8 cellular contexts compared by ENCODE assay signal in genomic region chr17:60036796-60037677, GRCh38. TPM values are rescaled to one million over a fixed set of nuclear protein-coding genes. Genes with fewer than 3 reads are reported as not detected.
A peak's percentile ranks its signal among the peaks of the same experiment; 100 is the strongest.
DNase-seq lines count a peak whose midpoint lies in the region; ATAC-seq and TF ChIP-seq lines count a peak whose summit lies in the region.

No MANE protein-coding gene starts in this region.

- no peaks in the 10 kb centered on the region for H3K36me3 ChIP-seq in PC-3 (ENCODE audit: low read depth, low read length)
- H3K36me3 ChIP-seq in neural cell (ENCODE audit: insufficient read depth, low read length), result no peaks in the 10 kb centered on the region

- no peaks in the 10 kb centered on the region for H4K20me1 ChIP-seq in PC-3 (ENCODE audit: low read length)
- no peaks in the 10 kb centered on the region for H4K20me1 ChIP-seq in neural cell (ENCODE audit: insufficient read depth)

- H3K4me3 ChIP-seq in PC-3 (ENCODE audit: low read length) (0 out of 2 replicates have a peak overlapping the region, but pooled peaks have one; percentile 1), fibroblast of mammary gland (ENCODE audit: control insufficient read depth, low read depth, low read length) (no peak overlapping the region), neural cell (ENCODE audit: low read length) (no peak overlapping the region)

- H3K79me2 ChIP-seq in PC-3 (ENCODE audit: low read length) (no peaks in the 10 kb centered on the region), neural cell (replicated peaks; ENCODE audit: insufficient read depth, low read length) (no peaks in the 10 kb centered on the region)

- TF ChIP-seq CTCF in PC-3 (conservative IDR thresholded peaks at IDR 0.05; ENCODE audit: low read depth, low read length), result peak; percentile 99
- TF ChIP-seq CTCF in fibroblast of mammary gland (conservative IDR thresholded peaks at IDR 0.05; ENCODE audit: control insufficient read depth, insufficient read depth, low read depth, low read length), result peak; percentile 97
- peak; percentile 57 for TF ChIP-seq CTCF in neural cell (IDR thresholded peaks at IDR 0.05; ENCODE audit: poor library complexity, severe bottlenecking)

- H3K9me2 ChIP-seq in PC-3 (replicated peaks; ENCODE audit: low read length) (no peaks in the 10 kb centered on the region), neural cell (ENCODE audit: insufficient read depth, low read length) (no peaks in the 10 kb centered on the region)

- H3F3A ChIP-seq in PC-3 (ENCODE audit: low read length, unreplicated experiment) (no peaks in the 10 kb centered on the region), neural cell (ENCODE audit: insufficient read depth, low read length, poor library complexity, severe bottlenecking) (no peaks in the 10 kb centered on the region)

- CTCF ChIA-PET in PC-3 (lab: Charles Lee), result interaction anchor here (1.0 to 1.9 kb wide), 2 partner anchors 72 to 123 kb away, joined by 6 to 12 read pairs; partner anchors contain the start of gene RNFT1

- H3K27ac ChIP-seq in PC-3 (ENCODE audit: low read length) (no peak overlapping the region), neural cell (ENCODE audit: low read length) (no peak overlapping the region)

- peaks cover 3% of the 10 kb centered on the region for H3K4me1 Mint-ChIP-seq in activated T-cell treated with anti-CD3 and anti-CD28 coated beads, Interleukin-2, amount 50 U/mL, for 4 hours (ENCODE audit: low read depth)

- peak overlapping the region; percentile 62 for H2AFZ ChIP-seq in PC-3 (ENCODE audit: low read length)
- no peak overlapping the region for H2AFZ ChIP-seq in neural cell (ENCODE audit: low read depth, low read length)

- ATAC-seq in GM18517 (IDR thresholded peaks at IDR 0.05; ENCODE audit: unreplicated experiment) (peak; percentile 67), PC-3 (peak; percentile 97)
- ATAC-seq in activated T-cell treated with anti-CD3 and anti-CD28 coated beads, Interleukin-2, amount 50 U/mL, for 4 hours, result peak; percentile 91 to 97

- H3K9ac ChIP-seq in PC-3 (ENCODE audit: low read length) (no peak overlapping the region), neural cell (ENCODE audit: low read length) (no peak overlapping the region)

- TF ChIP-seq RAD21 in Ishikawa (IDR thresholded peaks at IDR 0.05; ENCODE audit: low read depth), result peak; percentile 62
- TF ChIP-seq RAD21 in neural cell (conservative IDR thresholded peaks at IDR 0.05), result peak; percentile 11

- H3K4me1 ChIP-seq in PC-3 (ENCODE audit: insufficient read depth, low read length), result no peaks in the 10 kb centered on the region

- H3K27me3 ChIP-seq in PC-3 (ENCODE audit: low read length), result no peaks in the 10 kb centered on the region
- H3K27me3 ChIP-seq in neural cell (ENCODE audit: insufficient read depth, low read depth, low read length), result no peaks in the 10 kb centered on the region

- no TSS peak for BruUV-seq in PC-3 (replicated peaks; lab: Mats Ljungman, UMichigan)

- H3K4me2 ChIP-seq in PC-3 (ENCODE audit: low read length), result peak overlapping the region; percentile 50
- no peak overlapping the region for H3K4me2 ChIP-seq in neural cell (ENCODE audit: low read length)

- POLR2A ChIA-PET in PC-3 (lab: Charles Lee; ENCODE audit: unreplicated experiment), result interaction anchor here (0.7 to 1.0 kb wide), 2 partner anchors 72 to 367 kb away, joined by 3 to 13 read pairs; partner anchors contain the start of gene RNFT1

- intact Hi-C loops in PC-3 (cut with micrococcal nuclease), result loop anchor here (10.0 kb wide), 2 partner anchors 122 to 342 kb away; no protein-coding TSS in a partner anchor

- peaks cover 17% of the 10 kb centered on the region for H3K27me3 Mint-ChIP-seq in activated T-cell treated with anti-CD3 and anti-CD28 coated beads, Interleukin-2, amount 50 U/mL, for 4 hours (ENCODE audit: low read depth)

- peaks cover 6% of the 10 kb centered on the region for H3K36me3 Mint-ChIP-seq in activated T-cell treated with anti-CD3 and anti-CD28 coated beads, Interleukin-2, amount 50 U/mL, for 4 hours (ENCODE audit: insufficient read depth)

- TF ChIP-seq EP300 in Ishikawa (IDR thresholded peaks at IDR 0.05; ENCODE audit: borderline replicate concordance) (no peak), neural cell (conservative IDR thresholded peaks at IDR 0.05; ENCODE audit: poor library complexity, severe bottlenecking) (no peak)

- DNase-seq in 8988T (peak; percentile 35), PC-3 (peak; percentile 88), fibroblast of mammary gland (ENCODE audit: low read depth) (peak; percentile 61)
- DNase-seq in activated T-cell treated with anti-CD3 and anti-CD28 coated beads, Interleukin-2, amount 50 U/mL, for 4 hours, result peak; percentile 62
- DNase-seq in stimulated activated naive CD4-positive, alpha-beta T cell (lab: John Stamatoyannopoulos, UW), result peak; percentile 29 to 66 (median 47)

- no peaks in the 10 kb centered on the region for H3K9me3 Mint-ChIP-seq in activated T-cell treated with anti-CD3 and anti-CD28 coated beads, Interleukin-2, amount 50 U/mL, for 4 hours

- H3K4me3 Mint-ChIP-seq in activated T-cell treated with anti-CD3 and anti-CD28 coated beads, Interleukin-2, amount 50 U/mL, for 4 hours, result no peak overlapping the region

- H3K9me3 ChIP-seq in PC-3 (ENCODE audit: low read length), result no peaks in the 10 kb centered on the region
- no peaks in the 10 kb centered on the region for H3K9me3 ChIP-seq in neural cell (ENCODE audit: low read length)

TF ChIP-seq in Ishikawa, 13 proteins besides CTCF, POLR2A, EP300 and RAD21:
- TF ChIP-seq, protein P1, sequence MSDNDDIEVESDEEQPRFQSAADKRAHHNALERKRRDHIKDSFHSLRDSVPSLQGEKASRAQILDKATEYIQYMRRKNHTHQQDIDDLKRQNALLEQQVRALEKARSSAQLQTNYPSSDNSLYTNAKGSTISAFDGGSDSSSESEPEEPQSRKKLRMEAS (IDR thresholded peaks at IDR 0.05), result 0 out of 2 replicates have a peak, but pooled peaks have one; percentile 16
- TF ChIP-seq TCF12 (IDR thresholded peaks at IDR 0.05; ENCODE audit: low read depth), result no peak
- TF ChIP-seq NFIC (IDR thresholded peaks at IDR 0.05), result no peak

TF ChIP-seq in neural cell, 6 proteins besides CTCF, POLR2A, EP300 and RAD21:
- TF ChIP-seq POLR2AphosphoS5 (IDR thresholded peaks at IDR 0.05), result no peak
- TF ChIP-seq MXI1 (conservative IDR thresholded peaks at IDR 0.05; ENCODE audit: poor library complexity, severe bottlenecking), result no peak
- peak; percentile 35 for TF ChIP-seq SMC3 (conservative IDR thresholded peaks at IDR 0.05; ENCODE audit: poor library complexity)
- TF ChIP-seq TAF1 (IDR thresholded peaks at IDR 0.05; ENCODE audit: low read depth), result no peak
- no peak for TF ChIP-seq EZH2 (IDR thresholded peaks at IDR 0.05; ENCODE audit: borderline replicate concordance, insufficient read depth, low read length, poor library complexity, severe bottlenecking)
- TF ChIP-seq, protein P2, sequence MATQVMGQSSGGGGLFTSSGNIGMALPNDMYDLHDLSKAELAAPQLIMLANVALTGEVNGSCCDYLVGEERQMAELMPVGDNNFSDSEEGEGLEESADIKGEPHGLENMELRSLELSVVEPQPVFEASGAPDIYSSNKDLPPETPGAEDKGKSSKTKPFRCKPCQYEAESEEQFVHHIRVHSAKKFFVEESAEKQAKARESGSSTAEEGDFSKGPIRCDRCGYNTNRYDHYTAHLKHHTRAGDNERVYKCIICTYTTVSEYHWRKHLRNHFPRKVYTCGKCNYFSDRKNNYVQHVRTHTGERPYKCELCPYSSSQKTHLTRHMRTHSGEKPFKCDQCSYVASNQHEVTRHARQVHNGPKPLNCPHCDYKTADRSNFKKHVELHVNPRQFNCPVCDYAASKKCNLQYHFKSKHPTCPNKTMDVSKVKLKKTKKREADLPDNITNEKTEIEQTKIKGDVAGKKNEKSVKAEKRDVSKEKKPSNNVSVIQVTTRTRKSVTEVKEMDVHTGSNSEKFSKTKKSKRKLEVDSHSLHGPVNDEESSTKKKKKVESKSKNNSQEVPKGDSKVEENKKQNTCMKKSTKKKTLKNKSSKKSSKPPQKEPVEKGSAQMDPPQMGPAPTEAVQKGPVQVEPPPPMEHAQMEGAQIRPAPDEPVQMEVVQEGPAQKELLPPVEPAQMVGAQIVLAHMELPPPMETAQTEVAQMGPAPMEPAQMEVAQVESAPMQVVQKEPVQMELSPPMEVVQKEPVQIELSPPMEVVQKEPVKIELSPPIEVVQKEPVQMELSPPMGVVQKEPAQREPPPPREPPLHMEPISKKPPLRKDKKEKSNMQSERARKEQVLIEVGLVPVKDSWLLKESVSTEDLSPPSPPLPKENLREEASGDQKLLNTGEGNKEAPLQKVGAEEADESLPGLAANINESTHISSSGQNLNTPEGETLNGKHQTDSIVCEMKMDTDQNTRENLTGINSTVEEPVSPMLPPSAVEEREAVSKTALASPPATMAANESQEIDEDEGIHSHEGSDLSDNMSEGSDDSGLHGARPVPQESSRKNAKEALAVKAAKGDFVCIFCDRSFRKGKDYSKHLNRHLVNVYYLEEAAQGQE (IDR thresholded peaks at IDR 0.05; ENCODE audit: borderline replicate concordance), result no peak

RNA-seq across cellular contexts. Expression of gene HEATR6, which starts 41.7 kb away (rescaled TPM):
- total RNA-seq in PC-3 (2014; rRNA removed), result 24.7 and 31.6 TPM in 2 replicates
- total RNA-seq in activated T-cell treated with anti-CD3 and anti-CD28 coated beads, Interleukin-2, amount 50 U/mL, for 4 hours, result 10 to 100 TPM; 21.7 to 30.1 (median 22.5) TPM
- 24.8 and 26.9 TPM in 2 replicates for polyA plus RNA-seq in neural cell
- 40.2 and 46.3 TPM in 2 replicates for polyA minus RNA-seq in neural cell

Comparison
In these comparisons a context has a peak if more than half of its experiments do, and no peak if none do; other contexts are left out.
1. DNase-seq: peak in every context shown above with its lines; median percentile 88 in PC-3; 62 in activated T-cell treated with anti-CD3 and anti-CD28 coated beads, Interleukin-2, amount 50 U/mL, for 4 hours; 61 in fibroblast of mammary gland; 47 in stimulated activated naive CD4-positive, alpha-beta T cell; 35 in 8988T.